In genomic region chr14:94482132-94483070, GRCh38 we compare ENCODE assay signal across 1 cellular context.
TF ChIP-seq lines count a peak whose summit lies in the region.
"Not testable (repeated sequence)": the region's sequence is repeated elsewhere in the genome, so short reads cannot be mapped to it uniquely, and the experiment has no call there.

No MANE protein-coding gene starts in this region.

TF ChIP-seq in HepG2, 621 proteins besides CTCF, POLR2A, EP300 and RAD21 (continues in another document):
- peak; percentile 29; the same call in 1 of the 2 replicates for TF ChIP-seq TFDP1 (CRISPR knock-in tag; IDR thresholded peaks at IDR 0.05; ENCODE audit: borderline replicate concordance)
- TF ChIP-seq MAFF (IDR thresholded peaks at IDR 0.05; ENCODE audit: low read depth, low read length) = peak; percentile 62
- TF ChIP-seq SAP130 (CRISPR knock-in tag; IDR thresholded peaks at IDR 0.05; ENCODE audit: low read depth) = peak; percentile 77
- 0 out of 2 replicates have a peak, but pooled peaks have one; percentile 7 for TF ChIP-seq ZNF816 (CRISPR knock-in tag; IDR thresholded peaks at IDR 0.05; ENCODE audit: borderline replicate concordance)
- TF ChIP-seq SIX1 (CRISPR knock-in tag; IDR thresholded peaks at IDR 0.05; ENCODE audit: borderline replicate concordance) = 0 out of 2 replicates have a peak, but pooled peaks have one; percentile 11
- TF ChIP-seq ZFP37 (CRISPR knock-in tag; IDR thresholded peaks at IDR 0.05; ENCODE audit: borderline replicate concordance) = 0 out of 2 replicates have a peak, but pooled peaks have one; percentile 38
- TF ChIP-seq KMT2A (CRISPR knock-in tag; IDR thresholded peaks at IDR 0.05) = 0 out of 2 replicates have a peak, but pooled peaks have one; percentile 47
- peak; percentile 61; the same call in 1 of the 2 replicates for TF ChIP-seq HOXA5 (CRISPR knock-in tag; IDR thresholded peaks at IDR 0.05)
- peak; percentile 47; the same call in 1 of the 2 replicates for TF ChIP-seq MIXL1 (CRISPR knock-in tag; IDR thresholded peaks at IDR 0.05)
- 0 out of 2 replicates have a peak, but pooled peaks have one; percentile 27 for TF ChIP-seq KLF12 (CRISPR knock-in tag; IDR thresholded peaks at IDR 0.05; ENCODE audit: borderline replicate concordance)
- TF ChIP-seq SNAPC2 (CRISPR knock-in tag; IDR thresholded peaks at IDR 0.05) = peak; percentile 60; the same call in 1 of the 2 replicates
- TF ChIP-seq GFI1 (CRISPR knock-in tag; IDR thresholded peaks at IDR 0.05; ENCODE audit: borderline replicate concordance) = peak; percentile 79
- TF ChIP-seq MAFK (conservative IDR thresholded peaks at IDR 0.05 in 1 of 2, IDR thresholded peaks at IDR 0.05 in 1 of 2; ENCODE audit: low read length in 2 of 2) = peak; percentile 54 to 59
- peak; percentile 85 for TF ChIP-seq ONECUT2 (CRISPR knock-in tag; IDR thresholded peaks at IDR 0.05)
- TF ChIP-seq, protein P1, sequence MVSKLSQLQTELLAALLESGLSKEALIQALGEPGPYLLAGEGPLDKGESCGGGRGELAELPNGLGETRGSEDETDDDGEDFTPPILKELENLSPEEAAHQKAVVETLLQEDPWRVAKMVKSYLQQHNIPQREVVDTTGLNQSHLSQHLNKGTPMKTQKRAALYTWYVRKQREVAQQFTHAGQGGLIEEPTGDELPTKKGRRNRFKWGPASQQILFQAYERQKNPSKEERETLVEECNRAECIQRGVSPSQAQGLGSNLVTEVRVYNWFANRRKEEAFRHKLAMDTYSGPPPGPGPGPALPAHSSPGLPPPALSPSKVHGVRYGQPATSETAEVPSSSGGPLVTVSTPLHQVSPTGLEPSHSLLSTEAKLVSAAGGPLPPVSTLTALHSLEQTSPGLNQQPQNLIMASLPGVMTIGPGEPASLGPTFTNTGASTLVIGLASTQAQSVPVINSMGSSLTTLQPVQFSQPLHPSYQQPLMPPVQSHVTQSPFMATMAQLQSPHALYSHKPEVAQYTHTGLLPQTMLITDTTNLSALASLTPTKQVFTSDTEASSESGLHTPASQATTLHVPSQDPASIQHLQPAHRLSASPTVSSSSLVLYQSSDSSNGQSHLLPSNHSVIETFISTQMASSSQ (IDR thresholded peaks at IDR 0.05; ENCODE audit: low read depth) = 0 out of 2 replicates have a peak, but pooled peaks have one; percentile 10
- TF ChIP-seq, protein P1 (CRISPR knock-in tag; IDR thresholded peaks at IDR 0.05; ENCODE audit: borderline replicate concordance) = peak; percentile 62; the same call in 1 of the 2 replicates
- 0 out of 2 replicates have a peak, but pooled peaks have one; percentile 37 for TF ChIP-seq ATF2 (CRISPR knock-in tag; IDR thresholded peaks at IDR 0.05)
- TF ChIP-seq, protein P2, sequence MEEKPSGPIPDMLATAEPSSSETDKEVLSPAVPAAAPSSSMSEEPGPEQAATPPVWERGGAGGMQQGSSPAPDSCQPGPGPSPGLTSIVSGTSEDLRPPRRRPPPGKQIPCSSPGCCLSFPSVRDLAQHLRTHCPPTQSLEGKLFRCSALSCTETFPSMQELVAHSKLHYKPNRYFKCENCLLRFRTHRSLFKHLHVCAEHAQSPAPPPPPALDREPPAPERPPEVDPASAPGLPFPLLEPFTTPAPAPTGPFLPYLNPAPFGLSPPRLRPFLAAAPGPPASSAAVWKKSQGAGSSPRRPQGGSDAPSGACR (CRISPR knock-in tag; IDR thresholded peaks at IDR 0.05) = 0 out of 2 replicates have a peak, but pooled peaks have one; percentile 26
- peak; percentile 29; the same call in 1 of the 2 replicates for TF ChIP-seq CREM (IDR thresholded peaks at IDR 0.05)
- TF ChIP-seq CREM (CRISPR knock-in tag; IDR thresholded peaks at IDR 0.05); SOX13 (IDR thresholded peaks at IDR 0.05): not testable (repeated sequence)
- peak; percentile 63 for TF ChIP-seq NR2F6 (IDR thresholded peaks at IDR 0.05)
- peak; percentile 80 for TF ChIP-seq NR2F6 (CRISPR knock-in tag; IDR thresholded peaks at IDR 0.05)
- TF ChIP-seq ERF (CRISPR knock-in tag; IDR thresholded peaks at IDR 0.05) = peak; percentile 66; the same call in 1 of the 2 replicates
- peak; percentile 92 for TF ChIP-seq RARA (CRISPR knock-in tag; IDR thresholded peaks at IDR 0.05)
- TF ChIP-seq MED1 (CRISPR knock-in tag; IDR thresholded peaks at IDR 0.05) = peak; percentile 99
- TF ChIP-seq SMC3 (IDR thresholded peaks at IDR 0.05; ENCODE audit: low read length) = peak; percentile 12; the same call in 1 of the 2 replicates
- TF ChIP-seq, protein P3, sequence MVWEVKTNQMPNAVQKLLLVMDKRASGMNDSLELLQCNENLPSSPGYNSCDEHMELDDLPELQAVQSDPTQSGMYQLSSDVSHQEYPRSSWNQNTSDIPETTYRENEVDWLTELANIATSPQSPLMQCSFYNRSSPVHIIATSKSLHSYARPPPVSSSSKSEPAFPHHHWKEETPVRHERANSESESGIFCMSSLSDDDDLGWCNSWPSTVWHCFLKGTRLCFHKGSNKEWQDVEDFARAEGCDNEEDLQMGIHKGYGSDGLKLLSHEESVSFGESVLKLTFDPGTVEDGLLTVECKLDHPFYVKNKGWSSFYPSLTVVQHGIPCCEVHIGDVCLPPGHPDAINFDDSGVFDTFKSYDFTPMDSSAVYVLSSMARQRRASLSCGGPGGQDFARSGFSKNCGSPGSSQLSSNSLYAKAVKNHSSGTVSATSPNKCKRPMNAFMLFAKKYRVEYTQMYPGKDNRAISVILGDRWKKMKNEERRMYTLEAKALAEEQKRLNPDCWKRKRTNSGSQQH (CRISPR knock-in tag; IDR thresholded peaks at IDR 0.05; ENCODE audit: low read depth) = 0 out of 2 replicates have a peak, but pooled peaks have one; percentile 55
- peak in 1 of 2 experiments; percentile 53; a peak in 2 of 4 replicates for TF ChIP-seq SOX13 (CRISPR knock-in tag; conservative IDR thresholded peaks at IDR 0.05 in 1 of 2, IDR thresholded peaks at IDR 0.05 in 1 of 2)
- 0 out of 2 replicates have a peak, but pooled peaks have one; percentile 50 for TF ChIP-seq MYC (CRISPR knock-in tag; IDR thresholded peaks at IDR 0.05; ENCODE audit: borderline replicate concordance)
- peak; percentile 37; the same call in 1 of the 2 replicates for TF ChIP-seq KAT7 (CRISPR knock-in tag; IDR thresholded peaks at IDR 0.05; ENCODE audit: borderline replicate concordance)
- TF ChIP-seq TBX2 (CRISPR knock-in tag; IDR thresholded peaks at IDR 0.05; ENCODE audit: borderline replicate concordance) = 0 out of 2 replicates have a peak, but pooled peaks have one; percentile 38
- TF ChIP-seq ZNF556 (CRISPR knock-in tag; IDR thresholded peaks at IDR 0.05; ENCODE audit: borderline replicate concordance) = peak; percentile 61; the same call in 1 of the 2 replicates
- TF ChIP-seq ELF3 (CRISPR knock-in tag; IDR thresholded peaks at IDR 0.05) = peak; percentile 41; the same call in 1 of the 2 replicates
- TF ChIP-seq KAT8 (CRISPR knock-in tag; IDR thresholded peaks at IDR 0.05) = peak; percentile 25; the same call in 1 of the 2 replicates
- TF ChIP-seq ZFP91 (CRISPR knock-in tag; IDR thresholded peaks at IDR 0.05; ENCODE audit: borderline replicate concordance) = 0 out of 2 replicates have a peak, but pooled peaks have one; percentile 23
- 0 out of 2 replicates have a peak, but pooled peaks have one; percentile 40 for TF ChIP-seq ZNF598 (CRISPR knock-in tag; IDR thresholded peaks at IDR 0.05; ENCODE audit: borderline replicate concordance)
- TF ChIP-seq NKX3-1 (CRISPR knock-in tag; IDR thresholded peaks at IDR 0.05) = 0 out of 2 replicates have a peak, but pooled peaks have one; percentile 23
- 0 out of 2 replicates have a peak, but pooled peaks have one; percentile 47 for TF ChIP-seq ZNF775 (CRISPR knock-in tag; IDR thresholded peaks at IDR 0.05; ENCODE audit: borderline replicate concordance)
- TF ChIP-seq ZNF292 (CRISPR knock-in tag; IDR thresholded peaks at IDR 0.05; ENCODE audit: borderline replicate concordance, low read depth) = peak; percentile 28; the same call in 1 of the 2 replicates
- 0 out of 2 replicates have a peak, but pooled peaks have one; percentile 22 for TF ChIP-seq DMAP1 (CRISPR knock-in tag; IDR thresholded peaks at IDR 0.05)
- 0 out of 2 replicates have a peak, but pooled peaks have one; percentile 65 for TF ChIP-seq MED13 (CRISPR knock-in tag; IDR thresholded peaks at IDR 0.05)
- 0 out of 2 replicates have a peak, but pooled peaks have one; percentile 45 for TF ChIP-seq ZNF557 (CRISPR knock-in tag; IDR thresholded peaks at IDR 0.05)
- TF ChIP-seq ISL2 (CRISPR knock-in tag; IDR thresholded peaks at IDR 0.05) = peak; percentile 48; the same call in 1 of the 2 replicates
- 0 out of 2 replicates have a peak, but pooled peaks have one; percentile 44 for TF ChIP-seq ZNF878 (CRISPR knock-in tag; IDR thresholded peaks at IDR 0.05)
- peak; percentile 35; the same call in 1 of the 2 replicates for TF ChIP-seq ZNF746 (CRISPR knock-in tag; IDR thresholded peaks at IDR 0.05)
- 0 out of 2 replicates have a peak, but pooled peaks have one; percentile 13 for TF ChIP-seq TGIF2 (CRISPR knock-in tag; IDR thresholded peaks at IDR 0.05)
- TF ChIP-seq CEBPG (CRISPR knock-in tag; IDR thresholded peaks at IDR 0.05) = peak; percentile 21; the same call in 1 of the 2 replicates
- peak; percentile 95 for TF ChIP-seq RXRB (CRISPR knock-in tag; IDR thresholded peaks at IDR 0.05; ENCODE audit: borderline replicate concordance)
- TF ChIP-seq HDAC2 (CRISPR knock-in tag; IDR thresholded peaks at IDR 0.05) = peak; percentile 65
